10 cellular contexts compared by ENCODE assay signal in the genomic region with DNA sequence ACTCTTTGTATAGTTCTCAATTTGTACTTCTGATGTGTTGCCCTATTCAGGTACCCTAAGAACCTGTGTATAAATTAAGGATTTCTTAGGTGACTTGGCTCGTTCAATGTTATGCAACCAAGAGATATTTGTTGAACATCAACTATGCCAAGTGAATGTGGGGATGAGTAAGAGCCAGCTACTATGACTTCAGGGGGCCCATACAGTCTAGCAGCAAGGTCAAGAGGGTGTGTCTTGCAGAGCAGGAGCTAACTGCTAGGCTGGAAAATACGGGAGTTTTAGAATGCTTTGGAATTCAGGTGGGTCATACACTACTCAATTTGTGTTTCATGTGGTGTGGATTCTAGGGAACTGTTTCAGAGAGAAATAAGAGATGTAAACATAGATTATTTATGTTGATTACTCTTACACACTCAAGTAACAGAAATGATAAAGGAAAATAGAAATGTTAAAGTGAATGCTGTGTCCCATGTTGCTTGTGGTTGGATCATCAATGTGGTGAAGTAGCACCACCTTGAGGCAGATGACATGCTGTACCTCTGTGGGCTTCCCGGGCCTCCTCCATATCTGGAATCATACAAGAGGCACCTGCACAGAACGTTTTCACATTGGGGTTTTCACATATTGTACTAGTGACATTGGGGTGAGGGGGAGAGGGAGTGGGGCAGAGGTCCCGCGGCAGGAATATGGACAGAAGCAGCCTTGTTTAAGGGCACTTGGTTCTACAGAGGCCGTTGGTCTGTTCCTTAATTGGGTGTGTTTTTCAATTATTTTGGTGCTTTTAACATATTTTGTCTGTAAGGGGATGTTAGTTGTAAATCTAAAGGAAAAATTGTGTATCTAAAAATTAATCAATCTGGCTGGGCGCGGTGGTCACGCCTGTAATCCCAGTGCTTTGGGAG. TPM values are rescaled to one million over a fixed set of nuclear protein-coding genes. Genes with fewer than 3 reads are reported as not detected.
DNase-seq lines count a peak whose midpoint lies in the region; ATAC-seq and TF ChIP-seq lines count a peak whose summit lies in the region.
"Had no signal": no experiment of that assay in that cellular context is flagged by ENCODE, and none has a peak within 500 bp of the region (broad histone marks: within the 10 kb centered on the region; RNA-seq: fewer than 3 reads in every experiment).

No MANE protein-coding gene starts in this region.

- TF ChIP-seq CTCF in fibroblast of lung (conservative IDR thresholded peaks at IDR 0.05 in 1 of 2, IDR thresholded peaks at IDR 0.05 in 1 of 2; ENCODE audit: low read depth in 1 of 2, low read length in 2 of 2) (peak; percentile 53 to 77), neural progenitor cell (IDR thresholded peaks at IDR 0.05) (peak; percentile 83)

- H2AFZ ChIP-seq in fibroblast of lung (ENCODE audit: low read length) (no peak overlapping the region), neural progenitor cell (replicated peaks) (no peak overlapping the region)

- H3K4me3 ChIP-seq in fibroblast of lung (replicated peaks in 1 of 4; ENCODE audit: control extremely low read depth in 1 of 4, insufficient read depth in 1 of 4, low read depth in 3 of 4, low read length in 4 of 4) (no peak overlapping the region), neural progenitor cell (no peak overlapping the region)

- H3K27ac Mint-ChIP-seq in neural progenitor cell: no peak overlapping the region
- H3K27ac Mint-ChIP-seq: T-helper 1 cell treated with Interleukin-12 subunit alpha and Interleukin-12 subunit beta and Interleukin-4 antibody, amounts not matched to agents 30 μg/mL and 1 μg/mL, for 36 hours had no signal

- H3K36me3 ChIP-seq in fibroblast of lung (ENCODE audit: control insufficient read depth, insufficient read depth, low read length) (peaks cover 2% of the 10 kb centered on the region), neural progenitor cell (peaks cover 9% of the 10 kb centered on the region)

- H3K27ac ChIP-seq in fibroblast of lung (ENCODE audit: insufficient read depth, low read length): no peak overlapping the region
- H3K27ac ChIP-seq in neural progenitor cell: no peak overlapping the region

- H3K4me1 ChIP-seq in fibroblast of lung (ENCODE audit: control insufficient read depth, extremely low read depth, insufficient read depth, low read length): peaks cover 2% of the 10 kb centered on the region
- no peaks in the 10 kb centered on the region for H3K4me1 ChIP-seq in neural progenitor cell

- ATAC-seq in HG03442 (IDR thresholded peaks at IDR 0.05; ENCODE audit: unreplicated experiment): peak; percentile 81

- no peaks in the 10 kb centered on the region for H3K27me3 Mint-ChIP-seq in neural progenitor cell (ENCODE audit: insufficient read depth, low read depth)

- H3K9me3 ChIP-seq in fibroblast of lung (ENCODE audit: control insufficient read depth, insufficient read depth, low read depth, low read length) (no peaks in the 10 kb centered on the region), neural progenitor cell (ENCODE audit: low read depth) (no peaks in the 10 kb centered on the region)

- H3K9me3 Mint-ChIP-seq in neural progenitor cell: no peaks in the 10 kb centered on the region
- H3K9me3 Mint-ChIP-seq: T-helper 1 cell treated with Interleukin-12 subunit alpha and Interleukin-12 subunit beta and Interleukin-4 antibody, amounts not matched to agents 30 μg/mL and 1 μg/mL, for 36 hours had no signal

- H3K27me3 ChIP-seq in fibroblast of lung (ENCODE audit: control insufficient read depth, insufficient read depth, low read length) (no peaks in the 10 kb centered on the region), neural progenitor cell (no peaks in the 10 kb centered on the region)

- H3K36me3 Mint-ChIP-seq in neural progenitor cell: peaks cover under 1% of the 10 kb centered on the region

- H3F3A ChIP-seq in neural progenitor cell (ENCODE audit: low read depth): peaks cover 19% of the 10 kb centered on the region

- H4K20me1 ChIP-seq in fibroblast of lung (ENCODE audit: control insufficient read depth, extremely low read depth, insufficient read depth, low read length) (no peaks in the 10 kb centered on the region), neural progenitor cell (ENCODE audit: low read depth) (no peaks in the 10 kb centered on the region)

- no peak overlapping the region for H3K4me3 Mint-ChIP-seq in neural progenitor cell
- H3K4me3 Mint-ChIP-seq: T-helper 1 cell treated with Interleukin-12 subunit alpha and Interleukin-12 subunit beta and Interleukin-4 antibody, amounts not matched to agents 30 μg/mL and 1 μg/mL, for 36 hours had no signal

- peaks cover 3% of the 10 kb centered on the region for H3K79me2 ChIP-seq in fibroblast of lung (ENCODE audit: control insufficient read depth, insufficient read depth, low read length)
- no peaks in the 10 kb centered on the region for H3K79me2 ChIP-seq in neural progenitor cell (ENCODE audit: low read depth)

- no peaks in the 10 kb centered on the region for H3K4me1 Mint-ChIP-seq in neural progenitor cell

- H3K9ac ChIP-seq in fibroblast of lung (ENCODE audit: insufficient read depth, low read length) (no peak overlapping the region), neural progenitor cell (no peak overlapping the region)

- TF ChIP-seq POLR2A in GM19099 (IDR thresholded peaks at IDR 0.05; ENCODE audit: extremely low read depth, insufficient read length, low read depth): peak; percentile 35

- peak; percentile 29 for DNase-seq in CMK (ENCODE audit: low read depth)
- DNase-seq in NCI-H748 (lab: John Stamatoyannopoulos, UW; ENCODE audit: unreplicated experiment): peak; percentile 58
- peak; percentile 14 for DNase-seq in activated T-cell treated with anti-CD3 and anti-CD28 coated beads for 48 hours (ENCODE audit: low read depth)
- peak; percentile 55 to 80 for DNase-seq in fibroblast of lung (ENCODE audit: low read depth in 2 of 2)
- peak; percentile 71 for DNase-seq in neural progenitor cell (ENCODE audit: low spot score)
- no peak for DNase-seq in ureter (ENCODE audit: low spot score)

- H3K4me2 ChIP-seq in fibroblast of lung (ENCODE audit: extremely low read depth, insufficient read depth, low read length) (no peak overlapping the region), neural progenitor cell (no peak overlapping the region)

RNA-seq across cellular contexts. Expression of a gene that starts 12.4 kb away (rescaled TPM):
- total RNA-seq in fibroblast of lung: 83.5 and 142 TPM in 2 replicates
- polyA plus RNA-seq in fibroblast of lung: 242 and 350 TPM in 2 replicates
- polyA plus RNA-seq in fibroblast of lung (2012): 304 and 394 TPM in 2 replicates
- 35.6 and 40.1 TPM in 2 replicates for polyA minus RNA-seq in fibroblast of lung (ENCODE audit: low replicate concordance)
- total RNA-seq in neural progenitor cell (ENCODE audit: low replicate concordance): 90.1 and 131 TPM in 2 replicates
- total RNA-seq in ureter: 77.7 TPM

RNA-seq across cellular contexts. Expression of a gene that starts 30.0 kb away (rescaled TPM):
- total RNA-seq in fibroblast of lung (not detected in 2 replicates), neural progenitor cell (ENCODE audit: low replicate concordance) (not detected in 2 replicates), ureter (not detected)
- not detected in 2 replicates for polyA plus RNA-seq in fibroblast of lung
- polyA plus RNA-seq in fibroblast of lung (2012): not detected in 2 replicates
- polyA minus RNA-seq in fibroblast of lung (ENCODE audit: low replicate concordance): not detected in 2 replicates
- total RNA-seq: subcutaneous adipose tissue had no signal

RNA-seq across cellular contexts. Expression of a gene that starts 32.9 kb away (rescaled TPM):
- total RNA-seq in fibroblast of lung: 0.77 and 2.6 TPM in 2 replicates
- 0.43 and 1.2 TPM in 2 replicates for polyA plus RNA-seq in fibroblast of lung
- polyA plus RNA-seq in fibroblast of lung (2012): 0.16 and 0.59 TPM in 2 replicates
- polyA minus RNA-seq in fibroblast of lung (ENCODE audit: low replicate concordance): 1.2 TPM in 1 of 2 replicates, not detected in the other
- total RNA-seq in neural progenitor cell (ENCODE audit: low replicate concordance): not detected in 2 replicates
- total RNA-seq in ureter: 3.8 TPM
